14 cellular contexts compared by ENCODE assay signal in the genomic region with DNA sequence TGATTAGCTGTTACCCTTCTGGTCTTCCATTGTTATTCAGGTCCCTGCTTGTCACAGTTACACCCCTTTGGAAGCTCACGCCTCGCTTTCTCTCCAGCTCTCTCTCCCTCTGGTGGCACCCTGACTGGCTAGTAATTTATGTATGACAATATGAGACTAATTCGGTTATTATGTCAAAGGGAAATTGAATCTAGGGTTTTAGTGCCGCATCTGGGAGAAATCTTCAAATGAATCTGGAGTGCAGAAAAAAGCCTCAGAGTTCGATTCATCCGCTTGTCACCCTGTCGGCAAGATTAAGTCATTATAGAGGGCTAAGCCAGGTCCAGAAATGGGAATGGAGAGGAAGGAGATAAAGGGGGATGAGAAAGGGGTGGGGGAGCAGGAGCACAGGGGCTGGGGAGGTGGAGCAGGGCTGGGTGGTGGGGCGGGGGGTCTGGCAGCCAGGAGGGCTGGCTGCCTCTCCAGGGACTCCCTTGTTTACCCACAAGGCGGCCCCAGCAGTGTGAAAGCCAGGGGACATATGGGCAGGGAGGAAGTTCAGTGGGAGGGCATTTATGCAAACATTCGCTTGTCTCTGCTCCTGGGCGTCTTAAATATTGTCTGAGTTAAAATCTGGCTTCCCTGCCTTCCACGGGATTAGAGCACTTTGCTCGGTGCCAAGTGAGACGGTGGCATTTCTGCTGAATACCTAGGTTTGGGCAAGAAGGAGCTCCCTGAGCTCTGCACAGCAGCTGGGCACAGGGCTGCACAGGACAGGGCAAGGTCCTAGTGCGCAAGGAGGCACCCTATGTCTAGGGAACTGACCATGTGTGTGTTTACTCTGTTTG.
A peak's percentile ranks its signal among the peaks of the same experiment; 100 is the strongest.
DNase-seq lines count a peak whose midpoint lies in the region; ATAC-seq and TF ChIP-seq lines count a peak whose summit lies in the region.
"Had no signal": no experiment of that assay in that cellular context is flagged by ENCODE, and none has a peak within 500 bp of the region (broad histone marks: within the 10 kb centered on the region; RNA-seq: fewer than 3 reads in every experiment).

No MANE protein-coding gene starts in this region.

- intact Hi-C loops in stomach (cut with DNase I; ENCODE audit: low total_unique reads) (no loop called here), left ventricle myocardium inferior (cut with micrococcal nuclease) (no loop called here)

- peaks cover 51% of the 10 kb centered on the region for H3K4me1 Mint-ChIP-seq in endodermal cell
- H3K4me1 Mint-ChIP-seq: naive thymus-derived CD4-positive, alpha-beta T cell had no signal

- H3K9me3 ChIP-seq in endodermal cell (ENCODE audit: control insufficient read depth, low read length) = no peaks in the 10 kb centered on the region
- no peaks in the 10 kb centered on the region for H3K9me3 ChIP-seq in stomach
- no peaks in the 10 kb centered on the region for H3K9me3 ChIP-seq in left ventricle myocardium inferior (replicated peaks)
- H3K9me3 ChIP-seq: tibial nerve had no signal

- H3K9me3 Mint-ChIP-seq in endodermal cell = no peaks in the 10 kb centered on the region

- no peak for TF ChIP-seq EP300 in stomach (IDR thresholded peaks at IDR 0.05)

- WGBS in endodermal cell (ENCODE audit: insufficient coverage in 1 of 2, insufficient read length in 1 of 2), 2 experiments = 68 to 70% methylated on average over 10 to 15 of the region's 15 CpGs
- 22 to 37% (median 27%) methylated on average over 15 of the region's 15 CpGs for WGBS in stomach, 5 donors

- no peak for ATAC-seq in HG03442 (IDR thresholded peaks at IDR 0.05; ENCODE audit: unreplicated experiment)
- ATAC-seq: activated naive CD4-positive, alpha-beta T cell treated with anti-CD3 and anti-CD28 coated beads, Interleukin-2, amount 50 U/mL, for 72 hours; naive thymus-derived CD4-positive, alpha-beta T cell had no signal

- peaks cover 2% of the 10 kb centered on the region for H3K27me3 Mint-ChIP-seq in endodermal cell (ENCODE audit: insufficient read depth)

- no peaks in the 10 kb centered on the region for H3K36me3 ChIP-seq in endodermal cell (ENCODE audit: control insufficient read depth, insufficient read depth, low read length)
- H3K36me3 ChIP-seq in stomach = no peaks in the 10 kb centered on the region
- no peaks in the 10 kb centered on the region for H3K36me3 ChIP-seq in left ventricle myocardium inferior
- H3K36me3 ChIP-seq: tibial nerve had no signal

- H3K27me3 ChIP-seq in endodermal cell (ENCODE audit: control insufficient read depth, insufficient read depth, low read length, poor library complexity, severe bottlenecking) (no peaks in the 10 kb centered on the region), stomach (peaks cover 0 to 4% (median 0%) of the 10 kb centered on the region in 3 donors), left ventricle myocardium inferior (ENCODE audit: low read depth) (peaks cover 7% of the 10 kb centered on the region)
- H3K27me3 ChIP-seq: tibial nerve had no signal

- peak; percentile 41 for DNase-seq in NCI-H1436 (lab: John Stamatoyannopoulos, UW)
- no peak for DNase-seq in NCI-H1436 treated with DMSO at 0.1 percent for 48 hours (lab: John Stamatoyannopoulos, UW)
- DNase-seq in NCI-H526 (lab: John Stamatoyannopoulos, UW) = peak; percentile 92 to 97
- peak; percentile 69 for DNase-seq in endodermal cell
- DNase-seq in stomach = no peak
- no peak for DNase-seq in left ventricle myocardium inferior
- DNase-seq in AG08395 (ENCODE audit: low spot score) = no peak
- DNase-seq: DMS53; GOT3; naive thymus-derived CD4-positive, alpha-beta T cell had no signal

- H3K27ac Mint-ChIP-seq in endodermal cell = no peak overlapping the region
- H3K27ac Mint-ChIP-seq: activated naive CD4-positive, alpha-beta T cell treated with anti-CD3 and anti-CD28 coated beads, Interleukin-2, amount 50 U/mL, for 72 hours had no signal

- H3K36me3 Mint-ChIP-seq in endodermal cell (ENCODE audit: low read depth) = no peaks in the 10 kb centered on the region
- H3K36me3 Mint-ChIP-seq: activated naive CD4-positive, alpha-beta T cell treated with anti-CD3 and anti-CD28 coated beads, Interleukin-2, amount 50 U/mL, for 72 hours; naive thymus-derived CD4-positive, alpha-beta T cell had no signal

- H3K4me1 ChIP-seq in endodermal cell (ENCODE audit: control insufficient read depth, insufficient read depth, low read length) (peaks cover 22% of the 10 kb centered on the region), stomach (peaks cover 37 to 63% (median 50%) of the 10 kb centered on the region in 4 donors), left ventricle myocardium inferior (peaks cover 37% of the 10 kb centered on the region)
- H3K4me1 ChIP-seq: tibial nerve had no signal

- H3K4me3 ChIP-seq in endodermal cell (ENCODE audit: low read length) = no peak overlapping the region
- H3K4me3 ChIP-seq in stomach = peak overlapping the region in 2 of 4 donors; percentile 1 to 27
- no peak overlapping the region for H3K4me3 ChIP-seq in left ventricle myocardium inferior
- H3K4me3 ChIP-seq: coronary artery, tibial nerve had no signal

- no peak for TF ChIP-seq POLR2A in stomach (IDR thresholded peaks at IDR 0.05)

- H3K4me3 Mint-ChIP-seq in endodermal cell = peak overlapping the region; percentile 22
- H3K4me3 Mint-ChIP-seq: naive thymus-derived CD4-positive, alpha-beta T cell had no signal

- H3K9ac ChIP-seq in endodermal cell (ENCODE audit: extremely low read depth, low read length, poor library complexity, severe bottlenecking) = no peak overlapping the region

- TF ChIP-seq CTCF in endodermal cell (conservative IDR thresholded peaks at IDR 0.05) (peak; percentile 57), stomach (IDR thresholded peaks at IDR 0.05) (peak in 1 of 7 experiments; percentile 5), left ventricle myocardium inferior (IDR thresholded peaks at IDR 0.05; ENCODE audit: borderline replicate concordance) (no peak)

- H3K27ac ChIP-seq in endodermal cell (ENCODE audit: low read depth, low read length) (peak overlapping the region; percentile 20), stomach (peak overlapping the region; percentile 41 to 88 (median 81)), left ventricle myocardium inferior (replicated peaks) (no peak overlapping the region)
- H3K27ac ChIP-seq: coronary artery, tibial nerve had no signal

Comparison
In these comparisons a context has a peak if more than half of its experiments do, and no peak if none do; other contexts are left out.
1. DNase-seq: peak in NCI-H1436 (single experiment), NCI-H526 (2 of 2) and endodermal cell (single experiment); none in NCI-H1436 treated with DMSO at 0.1 percent for 48 hours (single experiment), stomach (single experiment), left ventricle myocardium inferior (single experiment) and AG08395 (single experiment).